Comparison of ENCODE assay signal across 8 cellular contexts in genomic region chr17:76727745-76728456, GRCh38. TPM values are rescaled to one million over a fixed set of nuclear protein-coding genes. Genes with fewer than 3 reads are reported as not detected.
A peak's percentile ranks its signal among the peaks of the same experiment; 100 is the strongest.
DNase-seq lines count a peak whose midpoint lies in the region; ATAC-seq and TF ChIP-seq lines count a peak whose summit lies in the region.

No MANE protein-coding gene starts in this region.

- H3K27ac ChIP-seq in lower lobe of right lung (peak overlapping the region; percentile 99), upper lobe of left lung (peak overlapping the region; percentile 97 to 100 (median 99))

- TF ChIP-seq CTCF in lower lobe of right lung (IDR thresholded peaks at IDR 0.05) = no peak
- no peak for TF ChIP-seq CTCF in upper lobe of left lung (IDR thresholded peaks at IDR 0.05)

- H3K9me3 ChIP-seq in lower lobe of right lung = no peaks in the 10 kb centered on the region
- no peaks in the 10 kb centered on the region for H3K9me3 ChIP-seq in upper lobe of left lung

- no peak for TF ChIP-seq EP300 in upper lobe of left lung (IDR thresholded peaks at IDR 0.05)

- H3K4me1 ChIP-seq in lower lobe of right lung (peaks cover 78% of the 10 kb centered on the region), upper lobe of left lung (peaks cover 42 to 77% (median 63%) of the 10 kb centered on the region in 4 donors)

- no peak for ATAC-seq in lower lobe of right lung
- no peak for ATAC-seq in upper lobe of left lung (ENCODE audit: low FRiP score in 2 of 2)
- no peak for ATAC-seq in HG02678 (IDR thresholded peaks at IDR 0.05; ENCODE audit: unreplicated experiment)

- WGBS in upper lobe of left lung, 2 donors = 57 to 68% methylated on average over 18 of the region's 18 CpGs

- in situ Hi-C loops in KBM-7 (cut with MboI; ENCODE audit: low pct_unique_long_range_greater_than_20kb, low sequenced_read_pairs) = no loop called here

- intact Hi-C loops in lower lobe of right lung (cut with DNase I) = no loop called here

- DNase-seq in CD1c-positive myeloid dendritic cell (ENCODE audit: extremely low spot score) = peak; percentile 40
- DNase-seq in KBM-7 = peak; percentile 50
- peak; percentile 32 for DNase-seq in astrocyte of the hippocampus (ENCODE audit: low read depth, low spot score)
- no peak for DNase-seq in lower lobe of right lung
- DNase-seq in upper lobe of left lung = no peak
- no peak for DNase-seq in HT-29 (ENCODE audit: low spot score)
- DNase-seq in A172 (ENCODE audit: low spot score) = no peak

- TF ChIP-seq POLR2A in upper lobe of left lung (IDR thresholded peaks at IDR 0.05) = no peak

- H3K36me3 ChIP-seq in lower lobe of right lung (peaks cover 65% of the 10 kb centered on the region), upper lobe of left lung (peaks cover 18 to 58% (median 33%) of the 10 kb centered on the region in 4 donors)

- H3K4me3 ChIP-seq in lower lobe of right lung (peak overlapping the region; percentile 98), upper lobe of left lung (peak overlapping the region; percentile 81 to 95 (median 84))

- H3K27me3 ChIP-seq in lower lobe of right lung (ENCODE audit: low read depth) (no peaks in the 10 kb centered on the region), upper lobe of left lung (no peaks in the 10 kb centered on the region)

RNA-seq across cellular contexts. Expression of gene METTL23, which starts 1.3 kb away (rescaled TPM):
- total RNA-seq in lower lobe of right lung = 31.6 TPM
- total RNA-seq in upper lobe of left lung = 10 to 100 TPM; 13.6 to 38.9 (median 28.3) TPM
- total RNA-seq in HT-29 (2014; rRNA removed; shearing (Covaris generic)) = 52.1 and 52.8 TPM in 2 replicates
- 38.6 and 45.5 TPM in 2 replicates for total RNA-seq in A172 (2014; rRNA removed; shearing (Covaris generic))

RNA-seq across cellular contexts. Expression of gene JMJD6, which starts 1.5 kb away (rescaled TPM):
- total RNA-seq in lower lobe of right lung = 29.6 TPM
- total RNA-seq in upper lobe of left lung = 10 to 100 TPM; 23.3 to 63.9 (median 31.0) TPM
- total RNA-seq in HT-29 (2014; rRNA removed; shearing (Covaris generic)) = 28.0 and 34.0 TPM in 2 replicates
- total RNA-seq in A172 (2014; rRNA removed; shearing (Covaris generic)) = 40.5 and 46.8 TPM in 2 replicates

RNA-seq across cellular contexts. Expression of gene SRSF2, which starts 9.2 kb away (rescaled TPM):
- 122 TPM for total RNA-seq in lower lobe of right lung
- 100 to 1,000 TPM; 133 to 454 (median 211) TPM for total RNA-seq in upper lobe of left lung
- total RNA-seq in HT-29 (2014; rRNA removed; shearing (Covaris generic)) = 1,245 and 1,410 TPM in 2 replicates
- 334 and 420 TPM in 2 replicates for total RNA-seq in A172 (2014; rRNA removed; shearing (Covaris generic))

RNA-seq across cellular contexts. Expression of gene MFSD11, which starts 10.0 kb away (rescaled TPM):
- total RNA-seq in lower lobe of right lung (32.2 TPM), upper lobe of left lung (10 to 100 TPM; 23.9 to 49.2 (median 34.4) TPM)
- total RNA-seq in HT-29 (2014; rRNA removed; shearing (Covaris generic)) = 21.5 and 24.9 TPM in 2 replicates
- total RNA-seq in A172 (2014; rRNA removed; shearing (Covaris generic)) = 24.9 and 30.4 TPM in 2 replicates

RNA-seq across cellular contexts. Expression of gene MXRA7, which starts 17.1 kb away (rescaled TPM):
- total RNA-seq in lower lobe of right lung (105 TPM), upper lobe of left lung (100 to 1,000 TPM in 1 of 6 donors, 10 to 100 TPM in 5; 21.0 to 147 (median 73.5) TPM)
- 0.23 and 0.99 TPM in 2 replicates for total RNA-seq in HT-29 (2014; rRNA removed; shearing (Covaris generic))
- 187 and 223 TPM in 2 replicates for total RNA-seq in A172 (2014; rRNA removed; shearing (Covaris generic))

Comparison
In these comparisons a context has a peak if more than half of its experiments do, and no peak if none do; other contexts are left out.
1. DNase-seq: peak in CD1c-positive myeloid dendritic cell (single experiment), KBM-7 (single experiment) and astrocyte of the hippocampus (single experiment); none in lower lobe of right lung (single experiment), upper lobe of left lung (0 of 2), HT-29 (single experiment) and A172 (single experiment).